1 cellular context compared by ENCODE assay signal in genomic region chr1:24909388-24909898, GRCh38.
TF ChIP-seq lines count a peak whose summit lies in the region.

No MANE protein-coding gene starts in this region.

TF ChIP-seq in HepG2, 621 proteins besides CTCF, POLR2A, EP300 and RAD21 (continued from another document and continues in another):
- no peak for TF ChIP-seq ZNF280B (CRISPR knock-in tag; IDR thresholded peaks at IDR 0.05; ENCODE audit: borderline replicate concordance)
- no peak for TF ChIP-seq ZNF121 (CRISPR knock-in tag; IDR thresholded peaks at IDR 0.05)
- TF ChIP-seq ZBTB38 (CRISPR knock-in tag; IDR thresholded peaks at IDR 0.05), result 0 out of 2 replicates have a peak, but pooled peaks have one; percentile 64
- TF ChIP-seq RNF2 (conservative IDR thresholded peaks at IDR 0.05; ENCODE audit: low read depth), result no peak
- no peak; the same call in 1 of the 2 replicates for TF ChIP-seq ZNF768 (CRISPR knock-in tag; IDR thresholded peaks at IDR 0.05)
- no peak for TF ChIP-seq NR1H2 (CRISPR knock-in tag; IDR thresholded peaks at IDR 0.05; ENCODE audit: borderline replicate concordance, low read depth)
- peak; percentile 27; the same call in 1 of the 2 replicates for TF ChIP-seq ZFX (CRISPR knock-in tag; IDR thresholded peaks at IDR 0.05; ENCODE audit: low read depth)
- peak; percentile 57; the same call in 1 of the 2 replicates for TF ChIP-seq ZNF512 (CRISPR knock-in tag; IDR thresholded peaks at IDR 0.05)
- TF ChIP-seq TCF7L2 (IDR thresholded peaks at IDR 0.05; ENCODE audit: low read depth, low read length), result no peak
- TF ChIP-seq PAX8 (CRISPR knock-in tag; IDR thresholded peaks at IDR 0.05; ENCODE audit: borderline replicate concordance), result no peak
- TF ChIP-seq ZNF275 (CRISPR knock-in tag; IDR thresholded peaks at IDR 0.05; ENCODE audit: borderline replicate concordance), result no peak
- no peak for TF ChIP-seq HNF4G (IDR thresholded peaks at IDR 0.05; ENCODE audit: borderline replicate concordance, low read depth, low read length)
- no peak for TF ChIP-seq HNF4G (CRISPR knock-in tag; IDR thresholded peaks at IDR 0.05; ENCODE audit: borderline replicate concordance, low read depth)
- no peak for TF ChIP-seq ZNF10 (CRISPR knock-in tag; IDR thresholded peaks at IDR 0.05; ENCODE audit: borderline replicate concordance, low read depth)
- TF ChIP-seq GABPB1 (CRISPR knock-in tag; IDR thresholded peaks at IDR 0.05), result no peak
- TF ChIP-seq TFDP2 (CRISPR knock-in tag; IDR thresholded peaks at IDR 0.05), result no peak
- no peak for TF ChIP-seq ISL2 (CRISPR knock-in tag; IDR thresholded peaks at IDR 0.05)
- no peak for TF ChIP-seq RFXAP (CRISPR knock-in tag; IDR thresholded peaks at IDR 0.05; ENCODE audit: borderline replicate concordance)
- no peak for TF ChIP-seq SP1 (IDR thresholded peaks at IDR 0.05)
- peak; percentile 57 for TF ChIP-seq SP1 (CRISPR knock-in tag; IDR thresholded peaks at IDR 0.05)
- no peak; the same call in 1 of the 2 replicates for TF ChIP-seq ZNF691 (CRISPR knock-in tag; IDR thresholded peaks at IDR 0.05; ENCODE audit: borderline replicate concordance, low read depth)
- TF ChIP-seq NFYB (CRISPR knock-in tag; IDR thresholded peaks at IDR 0.05), result no peak
- TF ChIP-seq ZNF761 (CRISPR knock-in tag; conservative IDR thresholded peaks at IDR 0.05), result no peak
- 0 out of 2 replicates have a peak, but pooled peaks have one; percentile 27 for TF ChIP-seq ZNF580 (CRISPR knock-in tag; IDR thresholded peaks at IDR 0.05; ENCODE audit: borderline replicate concordance, low read depth)
- no peak for TF ChIP-seq HMG20A (CRISPR knock-in tag; IDR thresholded peaks at IDR 0.05; ENCODE audit: borderline replicate concordance)
- TF ChIP-seq ZNF547 (CRISPR knock-in tag; IDR thresholded peaks at IDR 0.05), result no peak
- no peak for TF ChIP-seq CCAR2 (optimal IDR thresholded peaks at IDR 0.05; ENCODE audit: low read depth, low read length)
- no peak for TF ChIP-seq SIX1 (CRISPR knock-in tag; IDR thresholded peaks at IDR 0.05; ENCODE audit: borderline replicate concordance)
- TF ChIP-seq TRIM24 (CRISPR knock-in tag; IDR thresholded peaks at IDR 0.05), result no peak
- TF ChIP-seq MIER2 (CRISPR knock-in tag; IDR thresholded peaks at IDR 0.05), result 0 out of 2 replicates have a peak, but pooled peaks have one; percentile 38
- no peak for TF ChIP-seq RBAK (CRISPR knock-in tag; IDR thresholded peaks at IDR 0.05)
- peak; percentile 52; the same call in 1 of the 2 replicates for TF ChIP-seq SP5 (CRISPR knock-in tag; IDR thresholded peaks at IDR 0.05; ENCODE audit: borderline replicate concordance, low read depth)
- TF ChIP-seq ZBTB8A (CRISPR knock-in tag; IDR thresholded peaks at IDR 0.05; ENCODE audit: borderline replicate concordance, low read depth), result no peak
- TF ChIP-seq NCOA2 (CRISPR knock-in tag; IDR thresholded peaks at IDR 0.05), result no peak
- TF ChIP-seq FOXP4 (CRISPR knock-in tag; IDR thresholded peaks at IDR 0.05), result no peak
- no peak for TF ChIP-seq CHD2 (IDR thresholded peaks at IDR 0.05; ENCODE audit: low read depth, low read length)
- TF ChIP-seq SMC3 (IDR thresholded peaks at IDR 0.05; ENCODE audit: low read length), result peak; percentile 51
- no peak for TF ChIP-seq LBX2 (CRISPR knock-in tag; IDR thresholded peaks at IDR 0.05; ENCODE audit: borderline replicate concordance)
- TF ChIP-seq NFIB (CRISPR knock-in tag; IDR thresholded peaks at IDR 0.05; ENCODE audit: borderline replicate concordance), result no peak
- 0 out of 2 replicates have a peak, but pooled peaks have one; percentile 15 for TF ChIP-seq PPARG (CRISPR knock-in tag; conservative IDR thresholded peaks at IDR 0.05)
- peak; percentile 28 to 69; a peak in 2 of 4 replicates for TF ChIP-seq HMGXB4 (CRISPR knock-in tag; IDR thresholded peaks at IDR 0.05; ENCODE audit: borderline replicate concordance in 1 of 2, low read depth in 1 of 2)
- TF ChIP-seq ATAD3A (CRISPR knock-in tag; IDR thresholded peaks at IDR 0.05), result no peak
- TF ChIP-seq ZNF30 (CRISPR knock-in tag; IDR thresholded peaks at IDR 0.05), result no peak
- no peak for TF ChIP-seq ZNF672 (CRISPR knock-in tag; IDR thresholded peaks at IDR 0.05)
- no peak for TF ChIP-seq ZNF282 (IDR thresholded peaks at IDR 0.05; ENCODE audit: partially characterized antibody)
- TF ChIP-seq ZNF564 (CRISPR knock-in tag; IDR thresholded peaks at IDR 0.05), result no peak
- no peak for TF ChIP-seq KDM3A (CRISPR knock-in tag; IDR thresholded peaks at IDR 0.05; ENCODE audit: low read depth)
- no peak for TF ChIP-seq ZNF773 (CRISPR knock-in tag; IDR thresholded peaks at IDR 0.05; ENCODE audit: borderline replicate concordance)
- no peak for TF ChIP-seq MYPOP (CRISPR knock-in tag; IDR thresholded peaks at IDR 0.05)
- TF ChIP-seq YY1 (IDR thresholded peaks at IDR 0.05; ENCODE audit: insufficient read depth, insufficient replicate concordance, low read depth, low read length), result peak; percentile 18
- TF ChIP-seq ZNF574 (CRISPR knock-in tag; IDR thresholded peaks at IDR 0.05), result peak; percentile 73
- no peak for TF ChIP-seq NR2F2 (IDR thresholded peaks at IDR 0.05; ENCODE audit: borderline replicate concordance, low read depth)
- TF ChIP-seq TAF15 (IDR thresholded peaks at IDR 0.05; ENCODE audit: low read depth, low read length, poor library complexity, severe bottlenecking), result no peak
- no peak for TF ChIP-seq YEATS2 (CRISPR knock-in tag; IDR thresholded peaks at IDR 0.05; ENCODE audit: borderline replicate concordance)
- peak; percentile 56; the same call in 1 of the 2 replicates for TF ChIP-seq BHLHE40 (IDR thresholded peaks at IDR 0.05; ENCODE audit: low read length)
- TF ChIP-seq GPN1 (CRISPR knock-in tag; IDR thresholded peaks at IDR 0.05; ENCODE audit: borderline replicate concordance), result no peak
- no peak for TF ChIP-seq REXO4 (CRISPR knock-in tag; IDR thresholded peaks at IDR 0.05; ENCODE audit: borderline replicate concordance)
- no peak for TF ChIP-seq RFX5 (IDR thresholded peaks at IDR 0.05; ENCODE audit: low read depth, low read length)
